ENCODE assay signal across 21 cellular contexts in the genomic region with DNA sequence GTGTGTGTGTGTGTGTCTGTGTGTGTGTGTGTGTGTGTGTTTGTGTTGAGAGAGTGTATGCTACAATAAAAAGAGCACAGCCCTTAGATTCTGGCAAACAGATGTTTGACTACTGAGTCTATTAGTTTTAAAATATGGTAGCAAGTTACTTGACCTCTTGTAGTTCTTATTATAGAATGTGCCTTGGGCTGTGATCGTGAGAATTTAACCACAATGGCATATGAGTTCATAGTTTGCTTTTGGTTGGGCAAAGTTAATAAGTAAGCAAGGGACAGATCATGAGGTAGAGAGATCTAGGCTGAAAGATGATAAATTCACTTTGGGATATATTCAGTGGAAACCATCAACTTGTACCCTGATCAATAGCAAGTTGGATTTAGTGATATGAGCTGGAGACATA.
DNase-seq lines count a peak whose midpoint lies in the region; ATAC-seq and TF ChIP-seq lines count a peak whose summit lies in the region.
"Had no signal": no experiment of that assay in that cellular context is flagged by ENCODE, and none has a peak within 500 bp of the region (broad histone marks: within the 10 kb centered on the region; RNA-seq: fewer than 3 reads in every experiment).

No MANE protein-coding gene starts in this region.

- peak; percentile 65 for ATAC-seq in GM21381 (IDR thresholded peaks at IDR 0.05; ENCODE audit: unreplicated experiment)
- ATAC-seq in HG03378 (IDR thresholded peaks at IDR 0.05; ENCODE audit: unreplicated experiment) = peak; percentile 76
- ATAC-seq: activated T-cell treated with anti-CD3 and anti-CD28 coated beads, Interleukin-2, amount 50 U/mL, for 4 hours; heart left ventricle; stimulated activated effector memory CD8-positive, alpha-beta T cell treated with anti-CD3 and anti-CD28 coated beads, Interleukin-12 subunit alpha, Interleukin-12 subunit beta, amount 100 ng/mL, for 72 hours had no signal

- H3K79me2 ChIP-seq in Karpas-422 (ENCODE audit: low read length) = no peaks in the 10 kb centered on the region

- H4K20me1 ChIP-seq in Karpas-422 (ENCODE audit: insufficient read depth, low read depth, low read length) = no peaks in the 10 kb centered on the region

- H3K9ac ChIP-seq in Karpas-422 (ENCODE audit: low read length) = no peak overlapping the region

- H3K36me3 ChIP-seq in kidney epithelial cell (ENCODE audit: control insufficient read depth, insufficient read depth, low read length) (no peaks in the 10 kb centered on the region), Karpas-422 (ENCODE audit: insufficient read depth, low read length) (no peaks in the 10 kb centered on the region)
- H3K36me3 ChIP-seq: adrenal gland, BE2C, heart left ventricle, sigmoid colon, upper lobe of left lung had no signal

- H3K4me3 ChIP-seq in kidney epithelial cell (ENCODE audit: low read depth, low read length) = no peak overlapping the region
- H3K4me3 ChIP-seq in Karpas-422 (ENCODE audit: low read length) = no peak overlapping the region
- H3K4me3 ChIP-seq: adrenal gland, heart left ventricle, sigmoid colon, upper lobe of left lung had no signal

- H3K27me3 ChIP-seq in kidney epithelial cell (ENCODE audit: control insufficient read depth, insufficient read depth, low read length) (no peaks in the 10 kb centered on the region), Karpas-422 (ENCODE audit: low read length) (no peaks in the 10 kb centered on the region)
- H3K27me3 ChIP-seq: adrenal gland, BE2C, heart left ventricle, sigmoid colon, upper lobe of left lung had no signal

- no peak overlapping the region for H3K4me3 Mint-ChIP-seq in activated T-helper 1 cell treated with anti-CD3 and anti-CD28 coated beads, Interleukin-12 subunit alpha, Interleukin-12 subunit beta, Interleukin-2, Interleukin-4 antibody, amounts not matched to agents 30 ng/mL and 10 ng/mL and 1 ng/mL, durations not matched to agents 14 hours and 24 hours and 36 hours
- H3K4me3 Mint-ChIP-seq: activated T-cell treated with anti-CD3 and anti-CD28 coated beads, Interleukin-2, amount 50 U/mL, for 4 hours; central memory CD8-positive, alpha-beta T cell; stimulated activated effector memory CD8-positive, alpha-beta T cell treated with anti-CD3 and anti-CD28 coated beads, Interleukin-12 subunit alpha, Interleukin-12 subunit beta, amount 100 ng/mL, for 72 hours had no signal

- peaks cover 1% of the 10 kb centered on the region for H3K27me3 Mint-ChIP-seq in activated T-helper 1 cell treated with anti-CD3 and anti-CD28 coated beads, Interleukin-12 subunit alpha, Interleukin-12 subunit beta, Interleukin-2, Interleukin-4 antibody, amounts not matched to agents 30 ng/mL and 10 ng/mL and 1 ng/mL, durations not matched to agents 14 hours and 24 hours and 36 hours (ENCODE audit: insufficient read depth)
- H3K27me3 Mint-ChIP-seq: central memory CD8-positive, alpha-beta T cell had no signal

- H2AFZ ChIP-seq in Karpas-422 (ENCODE audit: low read length) = no peak overlapping the region

- H3K9me3 ChIP-seq in Karpas-422 (ENCODE audit: low read length) = peaks cover 7% of the 10 kb centered on the region
- H3K9me3 ChIP-seq: adrenal gland, BE2C, heart left ventricle, sigmoid colon, upper lobe of left lung had no signal

- H3K9me2 ChIP-seq in Karpas-422 (replicated peaks; ENCODE audit: insufficient read depth, low read length) = no peaks in the 10 kb centered on the region

- DNase-seq in ELR (ENCODE audit: low read depth) (peak; percentile 37), kidney epithelial cell (ENCODE audit: low read depth) (peak; percentile 59), NCI-H2196 treated with DMSO at 0.1 percent for 48 hours (lab: John Stamatoyannopoulos, UW; ENCODE audit: unreplicated experiment) (no peak), head of caudate nucleus (no peak), Karpas-422 (no peak)
- no peak for DNase-seq in activated T-helper 1 cell treated with anti-CD3 and anti-CD28 coated beads, Interleukin-12 subunit alpha, Interleukin-12 subunit beta, Interleukin-2, Interleukin-4 antibody, amounts not matched to agents 30 ng/mL and 10 ng/mL and 1 ng/mL, durations not matched to agents 14 hours and 24 hours and 36 hours (ENCODE audit: low spot score)
- DNase-seq: activated CD4-positive, alpha-beta T cell treated with anti-CD3 and anti-CD28 coated beads, Interleukin-2, amount 50 U/mL, for 4 hours; activated T-cell treated with anti-CD3 and anti-CD28 coated beads, Interleukin-2, amount 50 U/mL, for 4 hours; adrenal gland; BE2C; heart left ventricle; kidney; NCI-H187 treated with DMSO at 0.1 percent for 48 hours; NCI-H524; nucleus accumbens; sigmoid colon; upper lobe of left lung had no signal

- no peaks in the 10 kb centered on the region for H3K4me1 Mint-ChIP-seq in activated T-helper 1 cell treated with anti-CD3 and anti-CD28 coated beads, Interleukin-12 subunit alpha, Interleukin-12 subunit beta, Interleukin-2, Interleukin-4 antibody, amounts not matched to agents 30 ng/mL and 10 ng/mL and 1 ng/mL, durations not matched to agents 14 hours and 24 hours and 36 hours (ENCODE audit: low read depth)
- H3K4me1 Mint-ChIP-seq: central memory CD8-positive, alpha-beta T cell; stimulated activated effector memory CD8-positive, alpha-beta T cell treated with anti-CD3 and anti-CD28 coated beads, Interleukin-12 subunit alpha, Interleukin-12 subunit beta, amount 100 ng/mL, for 72 hours had no signal

- no peak overlapping the region for H3K27ac ChIP-seq in Karpas-422 (ENCODE audit: low read length)
- H3K27ac ChIP-seq: adrenal gland, heart left ventricle, sigmoid colon, upper lobe of left lung had no signal

- H3K9me3 Mint-ChIP-seq in activated T-helper 1 cell treated with anti-CD3 and anti-CD28 coated beads, Interleukin-12 subunit alpha, Interleukin-12 subunit beta, Interleukin-2, Interleukin-4 antibody, amounts not matched to agents 30 ng/mL and 10 ng/mL and 1 ng/mL, durations not matched to agents 14 hours and 24 hours and 36 hours = no peaks in the 10 kb centered on the region
- H3K9me3 Mint-ChIP-seq: activated T-cell treated with anti-CD3 and anti-CD28 coated beads, Interleukin-2, amount 50 U/mL, for 4 hours had no signal

- no peak overlapping the region for H3K27ac Mint-ChIP-seq in activated T-helper 1 cell treated with anti-CD3 and anti-CD28 coated beads, Interleukin-12 subunit alpha, Interleukin-12 subunit beta, Interleukin-2, Interleukin-4 antibody, amounts not matched to agents 30 ng/mL and 10 ng/mL and 1 ng/mL, durations not matched to agents 14 hours and 24 hours and 36 hours
- H3K27ac Mint-ChIP-seq: stimulated activated effector memory CD8-positive, alpha-beta T cell treated with anti-CD3 and anti-CD28 coated beads, Interleukin-12 subunit alpha, Interleukin-12 subunit beta, amount 100 ng/mL, for 72 hours had no signal

- intact Hi-C loops in activated T-helper 1 cell treated with anti-CD3 and anti-CD28 coated beads, Interleukin-12 subunit alpha, Interleukin-12 subunit beta, Interleukin-2, Interleukin-4 antibody, amounts not matched to agents 30 ng/mL and 10 ng/mL and 1 ng/mL, durations not matched to agents 14 hours and 24 hours and 36 hours (cut with micrococcal nuclease) = no loop called here
- intact Hi-C loops in head of caudate nucleus (cut with DNase I) = no loop called here

- H3K36me3 Mint-ChIP-seq in activated T-helper 1 cell treated with anti-CD3 and anti-CD28 coated beads, Interleukin-12 subunit alpha, Interleukin-12 subunit beta, Interleukin-2, Interleukin-4 antibody, amounts not matched to agents 30 ng/mL and 10 ng/mL and 1 ng/mL, durations not matched to agents 14 hours and 24 hours and 36 hours (ENCODE audit: low read depth) = no peaks in the 10 kb centered on the region
- H3K36me3 Mint-ChIP-seq: stimulated activated effector memory CD8-positive, alpha-beta T cell treated with anti-CD3 and anti-CD28 coated beads, Interleukin-12 subunit alpha, Interleukin-12 subunit beta, amount 100 ng/mL, for 72 hours had no signal

- TF ChIP-seq CTCF in kidney epithelial cell (IDR thresholded peaks at IDR 0.05; ENCODE audit: insufficient read depth, low read length, poor library complexity, severe bottlenecking) = no peak

- no peak overlapping the region for H3K4me2 ChIP-seq in Karpas-422 (ENCODE audit: low read depth, low read length, poor library complexity, severe bottlenecking)

- no peaks in the 10 kb centered on the region for H3K4me1 ChIP-seq in Karpas-422 (ENCODE audit: low read length)
- H3K4me1 ChIP-seq: adrenal gland, BE2C, heart left ventricle, sigmoid colon, upper lobe of left lung had no signal

Comparison
In these comparisons a context has a peak if more than half of its experiments do, and no peak if none do; other contexts are left out.
1. DNase-seq: peak in ELR (single experiment) and kidney epithelial cell (single experiment); none in NCI-H2196 treated with DMSO at 0.1 percent for 48 hours (single experiment), activated T-helper 1 cell treated with anti-CD3 and anti-CD28 coated beads, Interleukin-12 subunit alpha, Interleukin-12 subunit beta, Interleukin-2, Interleukin-4 antibody, amounts not matched to agents 30 ng/mL and 10 ng/mL and 1 ng/mL, durations not matched to agents 14 hours and 24 hours and 36 hours (single experiment), head of caudate nucleus (0 of 42) and Karpas-422 (single experiment).